Comparison of ENCODE assay signal across 18 cellular contexts in genomic region chr22:35357883-35358621, GRCh38. TPM values are rescaled to one million over a fixed set of nuclear protein-coding genes. Genes with fewer than 3 reads are reported as not detected.
A peak's percentile ranks its signal among the peaks of the same experiment; 100 is the strongest.
DNase-seq lines count a peak whose midpoint lies in the region; ATAC-seq and TF ChIP-seq lines count a peak whose summit lies in the region.
"Had no signal": no experiment of that assay in that cellular context is flagged by ENCODE, and none has a peak within 500 bp of the region (broad histone marks: within the 10 kb centered on the region; RNA-seq: fewer than 3 reads in every experiment).

No MANE protein-coding gene starts in this region.

- H3K79me2 ChIP-seq in PC-3 (ENCODE audit: low read length) (no peaks in the 10 kb centered on the region), mammary epithelial cell (ENCODE audit: insufficient read depth, low read length) (no peaks in the 10 kb centered on the region)

- peak overlapping the region; percentile 87 for H3K27ac ChIP-seq in PC-3 (ENCODE audit: low read length)
- peak overlapping the region; percentile 51 for H3K27ac ChIP-seq in mammary epithelial cell (ENCODE audit: insufficient read depth, low read depth, low read length)
- peak overlapping the region; percentile 23 for H3K27ac ChIP-seq in neutrophil
- no peak overlapping the region for H3K27ac ChIP-seq in dorsolateral prefrontal cortex
- H3K27ac ChIP-seq in heart left ventricle = no peak overlapping the region
- H3K27ac ChIP-seq: thyroid gland had no signal

- H3K9me2 ChIP-seq in PC-3 (replicated peaks; ENCODE audit: low read length) = no peaks in the 10 kb centered on the region

- H3K4me2 ChIP-seq in PC-3 (ENCODE audit: low read length) (peak overlapping the region; percentile 52; the same call in 1 of the 2 replicates), mammary epithelial cell (ENCODE audit: insufficient read depth, low read depth, low read length) (no peak overlapping the region)

- no peaks in the 10 kb centered on the region for H3F3A ChIP-seq in PC-3 (ENCODE audit: low read length, unreplicated experiment)

- dilution Hi-C loops in mammary epithelial cell (cut with HindIII; ENCODE audit: low sequenced_read_pairs) = loop anchor here (5.0 kb wide), 1 partner anchor 74 kb away; no protein-coding TSS in a partner anchor

- H3K27me3 ChIP-seq in PC-3 (ENCODE audit: low read length) (no peaks in the 10 kb centered on the region), mammary epithelial cell (ENCODE audit: insufficient read depth, low read length) (no peaks in the 10 kb centered on the region), neutrophil (no peaks in the 10 kb centered on the region), dorsolateral prefrontal cortex (no peaks in the 10 kb centered on the region), heart left ventricle (peaks cover 0 to 4% (median 0%) of the 10 kb centered on the region in 9 donors)
- H3K27me3 ChIP-seq: thyroid gland had no signal

- intact Hi-C loops in PC-3 (cut with micrococcal nuclease) = no loop called here
- intact Hi-C loops in mammary epithelial cell (cut with micrococcal nuclease) = loop anchor here (2.0 kb wide), 1 partner anchor 23 kb away; the partner anchor contains the start of gene HMOX1
- intact Hi-C loops in dorsolateral prefrontal cortex (cut with DNase I) = no loop called here
- intact Hi-C loops in heart left ventricle (cut with DNase I) = loop anchor here in 3 of 10 donors (10.0 kb wide), 3 partner anchors 267 to 767 kb away; no protein-coding TSS in a partner anchor

- POLR2A ChIA-PET in PC-3 (lab: Charles Lee; ENCODE audit: unreplicated experiment) = no interaction called here

- TF ChIP-seq CTCF in PC-3 (conservative IDR thresholded peaks at IDR 0.05; ENCODE audit: low read depth, low read length) (no peak), mammary epithelial cell (conservative IDR thresholded peaks at IDR 0.05 in 1 of 2, IDR thresholded peaks at IDR 0.05 in 1 of 2; ENCODE audit: extremely low read depth in 1 of 2, insufficient read depth in 1 of 2, low read depth in 1 of 2, low read length in 2 of 2) (no peak), neutrophil (IDR thresholded peaks at IDR 0.05) (no peak), dorsolateral prefrontal cortex (IDR thresholded peaks at IDR 0.05 in 54 of 56, conservative IDR thresholded peaks at IDR 0.05 in 2 of 56; ENCODE audit: low read depth in 1 of 56, partially characterized antibody in 56 of 56) (no peak), heart left ventricle (IDR thresholded peaks at IDR 0.05) (no peak)

- peak overlapping the region; percentile 54; the same call in 1 of the 2 replicates for H2AFZ ChIP-seq in PC-3 (ENCODE audit: low read length)
- H2AFZ ChIP-seq in mammary epithelial cell (ENCODE audit: low read depth, low read length) = peak overlapping the region; percentile 50

- ATAC-seq in PC-3 = peak; percentile 96
- ATAC-seq in heart left ventricle = no peak
- ATAC-seq: activated naive CD8-positive, alpha-beta T cell treated with anti-CD3 and anti-CD28 coated beads, Interleukin-2, amount 50 U/mL, for 24 hours had no signal

- H3K9ac ChIP-seq in PC-3 (ENCODE audit: low read length) (no peak overlapping the region), mammary epithelial cell (ENCODE audit: insufficient read depth, low read length) (no peak overlapping the region)

- DNase-seq in GM03348 (ENCODE audit: low spot score) (peak; percentile 41), PC-3 (peak; percentile 95), mammary epithelial cell (peak; percentile 96), NCI-H2029 (lab: John Stamatoyannopoulos, UW) (no peak), dorsolateral prefrontal cortex (no peak), heart left ventricle (no peak)
- no peak for DNase-seq in activated CD4-positive, alpha-beta T cell treated with anti-CD3 and anti-CD28 coated beads, Interleukin-2, amount 50 U/mL, for 48 hours
- DNase-seq: activated CD4-positive, alpha-beta T cell treated with anti-CD3 and anti-CD28 coated beads for 4 hours; activated naive CD8-positive, alpha-beta T cell treated with anti-CD3 and anti-CD28 coated beads, Interleukin-2, amount 50 U/mL, for 24 hours; activated T-cell treated with anti-CD3 and anti-CD28 coated beads, Interleukin-2, amount 50 U/mL, for 24 hours; CD4-positive, CD25-positive, alpha-beta regulatory T cell; NCI-H1417 treated with DMSO at 0.1 percent for 48 hours; NCI-H446 treated with DMSO at 0.1 percent for 48 hours; stimulated activated CD4-positive, alpha-beta T cell treated with anti-CD3 and anti-CD28 coated beads, Interleukin-1b, Interleukin-23, amount 100 ng/mL, for 48 hours; T-helper 2 cell; thyroid gland had no signal

- WGBS in mammary epithelial cell (ENCODE audit: low coverage, missing lambda C conversion rate) = 34% methylated on average over 5 of the region's 6 CpGs
- 66 to 77% (median 73%) methylated on average over 6 of the region's 6 CpGs for WGBS in heart left ventricle, 4 donors

- in situ Hi-C loops in mammary epithelial cell (cut with MboI; ENCODE audit: low sequenced_read_pairs in 2 of 2) = loop anchor here in 1 of 2 donors (10.0 kb wide), 1 partner anchor 227 kb away; no protein-coding TSS in a partner anchor

- no peaks in the 10 kb centered on the region for H3K36me3 ChIP-seq in PC-3 (ENCODE audit: low read depth, low read length)
- no peaks in the 10 kb centered on the region for H3K36me3 ChIP-seq in mammary epithelial cell (ENCODE audit: insufficient read depth, low read length)
- no peaks in the 10 kb centered on the region for H3K36me3 ChIP-seq in neutrophil
- H3K36me3 ChIP-seq in heart left ventricle = no peaks in the 10 kb centered on the region
- H3K36me3 ChIP-seq: thyroid gland had no signal

- BruUV-seq in PC-3 (replicated peaks; lab: Mats Ljungman, UMichigan) (no TSS peak), mammary epithelial cell (replicated peaks; lab: Mats Ljungman, UMichigan) (no TSS peak)

- no peak overlapping the region for H3K4me3 ChIP-seq in PC-3 (ENCODE audit: low read length)
- no peak overlapping the region for H3K4me3 ChIP-seq in mammary epithelial cell (replicated peaks in 1 of 3; ENCODE audit: insufficient read depth in 1 of 3, low read depth in 2 of 3, low read length in 3 of 3)
- no peak overlapping the region for H3K4me3 ChIP-seq in neutrophil (ENCODE audit: low read depth in 1 of 2, low read length in 1 of 2)
- no peak overlapping the region for H3K4me3 ChIP-seq in dorsolateral prefrontal cortex
- H3K4me3 ChIP-seq in heart left ventricle = no peak overlapping the region
- H3K4me3 ChIP-seq: thyroid gland had no signal

- TF ChIP-seq POLR2A in heart left ventricle (IDR thresholded peaks at IDR 0.05) = no peak

- H3K9me3 ChIP-seq in PC-3 (ENCODE audit: low read length) (no peaks in the 10 kb centered on the region), mammary epithelial cell (replicated peaks; ENCODE audit: insufficient read depth, low read length) (no peaks in the 10 kb centered on the region), neutrophil (no peaks in the 10 kb centered on the region), heart left ventricle (no peaks in the 10 kb centered on the region)
- H3K9me3 ChIP-seq: thyroid gland had no signal

- H3K4me1 ChIP-seq in PC-3 (ENCODE audit: insufficient read depth, low read length) = peaks cover 8% of the 10 kb centered on the region
- peaks cover 6% of the 10 kb centered on the region for H3K4me1 ChIP-seq in mammary epithelial cell (ENCODE audit: insufficient read depth, low read length)
- peaks cover 23% of the 10 kb centered on the region in 2 experiments for H3K4me1 ChIP-seq in neutrophil (ENCODE audit: control insufficient read depth in 1 of 2, insufficient read depth in 1 of 2, low read depth in 1 of 2, low read length in 1 of 2)
- H3K4me1 ChIP-seq in heart left ventricle = peaks cover 0 to 32% (median 0%) of the 10 kb centered on the region in 12 donors

- H4K20me1 ChIP-seq in PC-3 (ENCODE audit: low read length) = no peaks in the 10 kb centered on the region
- H4K20me1 ChIP-seq in mammary epithelial cell (ENCODE audit: insufficient read depth, low read length) = no peaks in the 10 kb centered on the region

- CTCF ChIA-PET in PC-3 (lab: Charles Lee) = interaction anchor here (0.6 kb wide), 1 partner anchor 87 kb away, joined by 3 read pairs; no protein-coding TSS in a partner anchor
- CTCF ChIA-PET in mammary epithelial cell (lab: Charles Lee; ENCODE audit: low non-redundant PET) = interaction anchor here (0.6 to 0.7 kb wide), 3 partner anchors 131 to 557 kb away, joined by 6 to 15 read pairs (median 10); no protein-coding TSS in a partner anchor

RNA-seq across cellular contexts. Expression of gene HMOX1, which starts 22.8 kb away (rescaled TPM):
- 14.5 and 16.5 TPM in 2 replicates for total RNA-seq in PC-3 (2014; rRNA removed)
- total RNA-seq in mammary epithelial cell = 100 to 1,000 TPM in 1 of 2 donors, 10 to 100 TPM in 1; 14.1 to 217 TPM
- 9.2 TPM for polyA plus RNA-seq in mammary epithelial cell
- polyA minus RNA-seq in mammary epithelial cell = 12.8 TPM
- total RNA-seq in dorsolateral prefrontal cortex = 10 to 100 TPM in 51 of 120 experiments, 1 to 10 TPM in 69; 1.5 to 40.4 (median 8.6) TPM
- 100 to 1,000 TPM in 1 of 9 donors, 10 to 100 TPM in 2, 1 to 10 TPM in 6; 2.6 to 126 (median 5.2) TPM for total RNA-seq in heart left ventricle
- polyA plus RNA-seq in heart left ventricle = 1 to 10 TPM; 2.4 to 4.8 TPM
- total RNA-seq: CD4-positive, CD25-positive, alpha-beta regulatory T cell had no signal
- polyA plus RNA-seq: neural cell had no signal

RNA-seq across cellular contexts. Expression of gene MCM5, which starts 41.9 kb away (rescaled TPM):
- total RNA-seq in PC-3 (2014; rRNA removed) (112 and 131 TPM in 2 replicates), mammary epithelial cell (10 to 100 TPM; 12.0 to 72.5 TPM), dorsolateral prefrontal cortex (10 to 100 TPM in 93 of 120 experiments, 1 to 10 TPM in 27; 4.6 to 40.1 (median 13.6) TPM), heart left ventricle (10 to 100 TPM in 5 of 9 donors, 1 to 10 TPM in 4; 7.3 to 30.2 (median 12.3) TPM)
- polyA plus RNA-seq in mammary epithelial cell (91.1 TPM), heart left ventricle (10 to 100 TPM in 1 of 2 donors, 1 to 10 TPM in 1; 5.9 to 14.0 TPM)
- 92.6 TPM for polyA minus RNA-seq in mammary epithelial cell

RNA-seq across cellular contexts. Expression of gene TOM1, which starts 58.4 kb away (rescaled TPM):
- total RNA-seq in PC-3 (2014; rRNA removed) = 17.5 and 19.0 TPM in 2 replicates
- total RNA-seq in mammary epithelial cell = 10 to 100 TPM; 19.7 to 30.0 TPM
- polyA plus RNA-seq in mammary epithelial cell = 20.1 TPM
- 18.7 TPM for polyA minus RNA-seq in mammary epithelial cell
- 10 to 100 TPM; 51.2 to 90.3 (median 65.3) TPM for total RNA-seq in dorsolateral prefrontal cortex
- 100 to 1,000 TPM in 2 of 9 donors, 10 to 100 TPM in 7; 46.8 to 362 (median 56.8) TPM for total RNA-seq in heart left ventricle
- polyA plus RNA-seq in heart left ventricle = 10 to 100 TPM; 48.6 to 80.6 TPM

Comparison
In these comparisons a context has a peak if more than half of its experiments do, and no peak if none do; other contexts are left out.
1. DNase-seq: peak in GM03348 (single experiment), PC-3 (single experiment) and mammary epithelial cell (single experiment); none in NCI-H2029 (single experiment), dorsolateral prefrontal cortex (0 of 10), activated CD4-positive, alpha-beta T cell treated with anti-CD3 and anti-CD28 coated beads, Interleukin-2, amount 50 U/mL, for 48 hours (0 of 2) and heart left ventricle (0 of 5).
2. H3K27ac ChIP-seq: peak in PC-3 (single experiment), mammary epithelial cell (single experiment) and neutrophil (single experiment); none in dorsolateral prefrontal cortex (0 of 59) and heart left ventricle (0 of 12).